8 cellular contexts compared by ENCODE assay signal in genomic region chr6:30763618-30764489, GRCh38. TPM values are rescaled to one million over a fixed set of nuclear protein-coding genes. Genes with fewer than 3 reads are reported as not detected.
DNase-seq lines count a peak whose midpoint lies in the region; ATAC-seq and TF ChIP-seq lines count a peak whose summit lies in the region.

No MANE protein-coding gene starts in this region.

- TF ChIP-seq POLR2A in prostate gland (IDR thresholded peaks at IDR 0.05): no peak

- H3K27me3 Mint-ChIP-seq in activated T-cell treated with anti-CD3 and anti-CD28 coated beads, Interleukin-2, amount 50 U/mL, for 72 hours (ENCODE audit: low read depth): no peaks in the 10 kb centered on the region

- peak overlapping the region; percentile 37 to 59 for H3K4me3 Mint-ChIP-seq in activated T-cell treated with anti-CD3 and anti-CD28 coated beads, Interleukin-2, amount 50 U/mL, for 72 hours

- H3K36me3 Mint-ChIP-seq in activated T-cell treated with anti-CD3 and anti-CD28 coated beads, Interleukin-2, amount 50 U/mL, for 72 hours (ENCODE audit: insufficient read depth in 2 of 2): peaks cover 0 to 6% of the 10 kb centered on the region in 2 donors

- H3K27ac ChIP-seq in prostate gland: peak overlapping the region; percentile 43 to 63

- no peaks in the 10 kb centered on the region for H3K27me3 ChIP-seq in prostate gland (replicated peaks; ENCODE audit: insufficient read depth)

- H3K9me3 ChIP-seq in prostate gland: no peaks in the 10 kb centered on the region

- intact Hi-C loops in prostate gland (cut with DNase I): no loop called here

- H3K4me3 ChIP-seq in epithelial cell of proximal tubule (ENCODE audit: low read depth, low read length) (no peak overlapping the region), prostate gland (no peak overlapping the region)

- H3K27ac Mint-ChIP-seq in activated T-cell treated with anti-CD3 and anti-CD28 coated beads, Interleukin-2, amount 50 U/mL, for 72 hours: peak overlapping the region; percentile 79

- 52% methylated on average over 8 of the region's 8 CpGs for WGBS in prostate gland

- TF ChIP-seq CTCF in epithelial cell of proximal tubule (conservative IDR thresholded peaks at IDR 0.05; ENCODE audit: low read depth, low read length) (peak; percentile 38), prostate gland (IDR thresholded peaks at IDR 0.05) (peak in 2 of 4 experiments; percentile 24 to 31)

- H3K36me3 ChIP-seq in prostate gland: no peaks in the 10 kb centered on the region

- H3K4me1 Mint-ChIP-seq in activated T-cell treated with anti-CD3 and anti-CD28 coated beads, Interleukin-2, amount 50 U/mL, for 72 hours (ENCODE audit: low read depth): peaks cover 90% of the 10 kb centered on the region

- DNase-seq in activated T-cell treated with anti-CD3 and anti-CD28 coated beads, Interleukin-2, amount 50 U/mL, for 72 hours: no peak
- no peak for DNase-seq in activated T-cell treated with anti-CD3 and anti-CD28 coated beads, Interleukin-2, amount 50 U/mL, for 48 hours
- DNase-seq in NCI-H748 treated with DMSO at 0.1 percent for 48 hours (lab: John Stamatoyannopoulos, UW) (peak; percentile 86), epithelial cell of proximal tubule (ENCODE audit: low read depth) (no peak), prostate gland (ENCODE audit: low spot score) (no peak), DMS153 (lab: John Stamatoyannopoulos, UW) (no peak), NCI-H1105 (lab: John Stamatoyannopoulos, UW) (no peak)

- H3K4me1 ChIP-seq in prostate gland (replicated peaks): no peaks in the 10 kb centered on the region

- no peak for ATAC-seq in activated T-cell treated with anti-CD3 and anti-CD28 coated beads, Interleukin-2, amount 50 U/mL, for 72 hours (replicated peaks in 1 of 2)
- no peak for ATAC-seq in GM19395 (IDR thresholded peaks at IDR 0.05; ENCODE audit: unreplicated experiment)

- H3K9me3 Mint-ChIP-seq in activated T-cell treated with anti-CD3 and anti-CD28 coated beads, Interleukin-2, amount 50 U/mL, for 72 hours: peaks cover 0 to 1% of the 10 kb centered on the region in 2 donors

RNA-seq across cellular contexts. Expression of gene IER3, which starts 19.5 kb away (rescaled TPM):
- 100 to 1,000 TPM; 174 to 197 TPM for total RNA-seq in activated T-cell treated with anti-CD3 and anti-CD28 coated beads, Interleukin-2, amount 50 U/mL, for 72 hours
- total RNA-seq in epithelial cell of proximal tubule: 336 and 354 TPM in 2 replicates
- 10 to 100 TPM; 13.9 to 26.4 TPM for total RNA-seq in prostate gland

RNA-seq across cellular contexts. Expression of gene FLOT1, which starts 21.4 kb away (rescaled TPM):
- total RNA-seq in activated T-cell treated with anti-CD3 and anti-CD28 coated beads, Interleukin-2, amount 50 U/mL, for 72 hours: 100 to 1,000 TPM; 293 to 319 TPM
- total RNA-seq in epithelial cell of proximal tubule (91.7 and 100 TPM in 2 replicates), prostate gland (100 to 1,000 TPM; 117 to 133 TPM)

RNA-seq across cellular contexts. Expression of gene TUBB, which starts 43.7 kb away (rescaled TPM):
- 100 to 1,000 TPM; 668 to 724 TPM for total RNA-seq in activated T-cell treated with anti-CD3 and anti-CD28 coated beads, Interleukin-2, amount 50 U/mL, for 72 hours
- 1,157 and 1,940 TPM in 2 replicates for total RNA-seq in epithelial cell of proximal tubule
- 100 to 1,000 TPM; 196 to 270 TPM for total RNA-seq in prostate gland

RNA-seq across cellular contexts. Expression of gene MDC1, which starts 46.8 kb away (rescaled TPM):
- 100 to 1,000 TPM; 102 to 127 TPM for total RNA-seq in activated T-cell treated with anti-CD3 and anti-CD28 coated beads, Interleukin-2, amount 50 U/mL, for 72 hours
- total RNA-seq in epithelial cell of proximal tubule (11.4 and 20.7 TPM in 2 replicates), prostate gland (10 to 100 TPM; 20.5 to 26.3 TPM)

Comparison
In these comparisons a context has a peak if more than half of its experiments do, and no peak if none do; other contexts are left out.
1. RNA of gene IER3, which starts 19.5 kb away (total RNA-seq): 336 to 354 TPM in epithelial cell of proximal tubule and 174 to 197 TPM in activated T-cell treated with anti-CD3 and anti-CD28 coated beads, Interleukin-2, amount 50 U/mL, for 72 hours; 13.9 to 26.4 TPM in prostate gland; every median in the first group is over 4 times any median in the second.